ENCODE assay signal across 11 cellular contexts in genomic region chr14:73428354-73428824, GRCh38. TPM values are rescaled to one million over a fixed set of nuclear protein-coding genes. Genes with fewer than 3 reads are reported as not detected.
DNase-seq lines count a peak whose midpoint lies in the region; ATAC-seq, FAIRE-seq and TF ChIP-seq lines count a peak whose summit lies in the region.
"Had no signal": no experiment of that assay in that cellular context is flagged by ENCODE, and none has a peak within 500 bp of the region (broad histone marks: within the 10 kb centered on the region; RNA-seq: fewer than 3 reads in every experiment).

No MANE protein-coding gene starts in this region.

- peak overlapping the region; percentile 19 for H3K27ac Mint-ChIP-seq in endothelial cell (ENCODE audit: unreplicated experiment)

- no peak for DNase-seq in cardiac muscle cell (ENCODE audit: low read depth in 1 of 2, low spot score in 1 of 2)
- no peak for DNase-seq in cardiac septum (ENCODE audit: low spot score)
- DNase-seq in endothelial cell (ENCODE audit: low spot score), result no peak
- DNase-seq in mucosa of descending colon, result peak in 1 of 3 donors; percentile 32
- no peak for DNase-seq in vagina (ENCODE audit: extremely low spot score in 2 of 2)
- DNase-seq in HTR-8/SVneo (ENCODE audit: insufficient read length, low spot score), result no peak
- no peak for DNase-seq in NOMO-1 treated with DMSO at 0.1 percent for 48 hours (lab: John Stamatoyannopoulos, UW; ENCODE audit: unreplicated experiment)
- no peak for DNase-seq in pons (ENCODE audit: low spot score)
- DNase-seq: activated CD8-positive, alpha-beta memory T cell treated with anti-CD3 and anti-CD28 coated beads, Interleukin-2, amount 50 U/mL, for 4 hours; NCI-H748 treated with DMSO at 0.1 percent for 48 hours; SHP77 treated with DMSO at 0.1 percent for 48 hours had no signal

- H3K27ac ChIP-seq in cardiac muscle cell (peak overlapping the region; percentile 27), vagina (peak overlapping the region; percentile 34)

- no peaks in the 10 kb centered on the region for H3K27me3 ChIP-seq in cardiac muscle cell
- no peaks in the 10 kb centered on the region for H3K27me3 ChIP-seq in vagina

- H3K4me3 Mint-ChIP-seq in endothelial cell (ENCODE audit: unreplicated experiment), result no peak overlapping the region

- peaks cover 7% of the 10 kb centered on the region for H3K4me1 ChIP-seq in cardiac muscle cell (ENCODE audit: low read depth)
- peaks cover 25% of the 10 kb centered on the region for H3K4me1 ChIP-seq in mucosa of descending colon (ENCODE audit: low read depth)
- peaks cover 33% of the 10 kb centered on the region for H3K4me1 ChIP-seq in vagina

- FAIRE-seq in HTR-8/SVneo (lab: Jason Lieb, UNC), result no peak

- H3K9me3 Mint-ChIP-seq in endothelial cell (ENCODE audit: unreplicated experiment), result no peaks in the 10 kb centered on the region

- no peaks in the 10 kb centered on the region for H3K36me3 Mint-ChIP-seq in endothelial cell (ENCODE audit: low read depth, unreplicated experiment)

- TF ChIP-seq CTCF in cardiac muscle cell (IDR thresholded peaks at IDR 0.05; ENCODE audit: low read depth, low read length), result no peak
- no peak for TF ChIP-seq CTCF in endothelial cell (IDR thresholded peaks at IDR 0.05; ENCODE audit: unreplicated experiment)
- TF ChIP-seq CTCF in mucosa of descending colon (IDR thresholded peaks at IDR 0.05), result no peak
- no peak for TF ChIP-seq CTCF in vagina (IDR thresholded peaks at IDR 0.05)

- H3K36me3 ChIP-seq in cardiac muscle cell (no peaks in the 10 kb centered on the region), mucosa of descending colon (ENCODE audit: low read depth) (no peaks in the 10 kb centered on the region), vagina (no peaks in the 10 kb centered on the region)

- intact Hi-C loops in cardiac septum (cut with DNase I), result loop anchor here (5.0 kb wide), 1 partner anchor 34 kb away; no protein-coding TSS in a partner anchor
- intact Hi-C loops in mucosa of descending colon (cut with DNase I, micrococcal nuclease), result no loop called here
- intact Hi-C loops in vagina (cut with DNase I), result no loop called here

- no peak for TF ChIP-seq POLR2A in vagina (IDR thresholded peaks at IDR 0.05)

- ATAC-seq in mucosa of descending colon, result peak; percentile 56

- H3K9me3 ChIP-seq in cardiac muscle cell (ENCODE audit: low read depth) (no peaks in the 10 kb centered on the region), mucosa of descending colon (no peaks in the 10 kb centered on the region), vagina (no peaks in the 10 kb centered on the region)

- peaks cover 38% of the 10 kb centered on the region for H3K4me1 Mint-ChIP-seq in endothelial cell (ENCODE audit: unreplicated experiment)

- no peak overlapping the region for H3K4me3 ChIP-seq in cardiac muscle cell
- no peak overlapping the region for H3K4me3 ChIP-seq in mucosa of descending colon
- no peak overlapping the region for H3K4me3 ChIP-seq in vagina

- peaks cover 2% of the 10 kb centered on the region for H3K27me3 Mint-ChIP-seq in endothelial cell (ENCODE audit: unreplicated experiment)

RNA-seq across cellular contexts. Expression of gene NUMB, which starts 30.0 kb away (rescaled TPM):
- total RNA-seq in cardiac muscle cell (33.8 and 35.6 TPM in 2 replicates), cardiac septum (34.9 TPM), endothelial cell (ENCODE audit: unreplicated experiment) (218 TPM), mucosa of descending colon (100 to 1,000 TPM in 2 of 3 donors, 10 to 100 TPM in 1; 98.5 to 115 (median 112) TPM), vagina (48.1 TPM)
- polyA plus RNA-seq in cardiac muscle cell, result 68.5 and 70.9 TPM in 2 replicates
